Comparison of ENCODE assay signal across 25 cellular contexts in the genomic region with DNA sequence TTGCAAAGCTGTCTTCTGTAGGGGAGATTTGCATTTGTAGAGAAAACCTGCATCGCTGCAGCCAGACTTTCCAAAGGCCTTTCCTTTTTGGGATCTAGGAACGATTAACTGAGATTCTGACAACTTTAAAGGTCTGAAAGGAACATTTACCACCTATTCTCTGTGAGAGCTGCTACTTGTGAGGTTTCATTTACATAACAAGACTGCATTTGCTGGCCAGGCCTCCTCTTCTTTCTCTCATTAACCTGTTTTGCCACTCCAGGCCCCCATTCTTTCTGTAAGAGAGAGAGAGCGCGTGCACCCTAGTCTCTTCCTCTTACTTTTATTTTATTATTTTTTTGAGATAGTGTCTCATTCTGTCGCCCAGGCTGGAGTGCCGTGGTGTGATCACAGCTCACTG. TPM values are rescaled to one million over a fixed set of nuclear protein-coding genes. Genes with fewer than 3 reads are reported as not detected.
"Had no signal": no experiment of that assay in that cellular context is flagged by ENCODE, and none has a peak within 500 bp of the region (broad histone marks: within the 10 kb centered on the region; RNA-seq: fewer than 3 reads in every experiment).

No MANE protein-coding gene starts in this region.

- H3K4me1 ChIP-seq: foreskin keratinocyte, tibial artery had no signal

- H3K9me3 ChIP-seq: tibial artery had no signal

- DNase-seq: activated CD4-positive, alpha-beta T cell treated with anti-CD3 and anti-CD28 coated beads for 1 hour; activated effector memory CD4-positive, alpha-beta T cell treated with anti-CD3 and anti-CD28 coated beads, Interleukin-2, amount 50 U/mL, for 16 hours; activated T-cell treated with anti-CD3 and anti-CD28 coated beads, Interleukin-2, amount 50 U/mL, for 72 hours; dermis blood vessel endothelial cell; effector memory CD8-positive, alpha-beta T cell; foreskin keratinocyte; nephron progenitor cell; occipital lobe; stimulated activated CD4-positive, alpha-beta T cell treated with anti-CD3 and anti-CD28 coated beads, Interleukin-12 subunit alpha, Interleukin-12 subunit beta, amount 100 ng/mL, for 4 hours; stimulated activated CD4-positive, alpha-beta T cell treated with anti-CD3 and anti-CD28 coated beads, Interleukin-1b, Interleukin-23, amount 100 ng/mL, for 48 hours; stimulated activated CD8-positive, alpha-beta memory T cell treated with anti-CD3 and anti-CD28 coated beads, Interleukin-4, amount 100 ng/mL, for 48 hours; stimulated activated naive CD4-positive, alpha-beta T cell treated with Interleukin-2 at 50 U/mL for 16 hours; SW 1271; T-helper 2 cell; tibial artery had no signal

- H3K4me3 ChIP-seq: hepatocyte, lung, tibial artery had no signal

- ATAC-seq: activated T-cell treated with anti-CD3 and anti-CD28 coated beads, Interleukin-2, amount 50 U/mL, for 72 hours; effector memory CD8-positive, alpha-beta T cell; foreskin keratinocyte had no signal

- H3K27me3 ChIP-seq: foreskin keratinocyte, hepatocyte, tibial artery had no signal

- FAIRE-seq: keratinocyte had no signal

- H2AFZ ChIP-seq: hepatocyte had no signal

- H3K36me3 ChIP-seq: tibial artery had no signal

- H3K27ac ChIP-seq: foreskin keratinocyte, hepatocyte, tibial artery, VCaP had no signal

- H3K4me2 ChIP-seq: hepatocyte had no signal

- H3K79me2 ChIP-seq: hepatocyte had no signal

RNA-seq across cellular contexts. Expression of a gene that starts 31.6 kb away (rescaled TPM):
- total RNA-seq: cardiac septum, dermis blood vessel endothelial cell, fibroblast of lung, foreskin keratinocyte, hepatocyte, myocyte, occipital lobe, subcutaneous adipose tissue, urinary bladder had no signal
- polyA plus RNA-seq: foreskin keratinocyte, keratinocyte, urinary bladder had no signal

RNA-seq across cellular contexts. Expression of a gene that starts 34.3 kb away (rescaled TPM):
- total RNA-seq: activated CD8-positive, alpha-beta memory T cell treated with anti-CD3 and anti-CD28 coated beads for 36 hours; activated T-cell treated with anti-CD3 and anti-CD28 coated beads, Interleukin-2, amount 50 U/mL, for 72 hours; dermis blood vessel endothelial cell; foreskin keratinocyte had no signal
- polyA plus RNA-seq: keratinocyte had no signal
